In genomic region chr12:32789911-32790310, GRCh38 we compare ENCODE assay signal across 28 cellular contexts.
"Had no signal": no experiment of that assay in that cellular context is flagged by ENCODE, and none has a peak within 500 bp of the region (broad histone marks: within the 10 kb centered on the region; RNA-seq: fewer than 3 reads in every experiment).

No MANE protein-coding gene starts in this region.

- H3K4me3 Mint-ChIP-seq: naive thymus-derived CD8-positive, alpha-beta T cell; natural killer cell treated with Interleukin-12 subunit alpha and Interleukin-12 subunit beta and Interleukin-15 and Interleukin-18, amount 100 ng/mL, for 72 hours; nephron progenitor cell; neural crest cell; stimulated activated effector memory CD8-positive, alpha-beta T cell treated with anti-CD3 and anti-CD28 coated beads, Interleukin-12 subunit alpha, Interleukin-12 subunit beta, amount 100 ng/mL, for 72 hours; stimulated activated naive B cell treated with anti-CD40 and anti-IgM and Interleukin-4, amounts not matched to agents 10 μg/mL and 1 μg/mL and 100 μg/mL, for 72 hours; stimulated activated naive CD8-positive, alpha-beta T cell treated with anti-CD3 and anti-CD28 coated beads, Interleukin-15, Interleukin-2, amounts not matched to agents 100 ng/mL and 50 ng/mL, for 24 hours had no signal

- H3K27me3 ChIP-seq: neutrophil, pancreas, right lobe of liver, sigmoid colon, spleen, stomach, thyroid gland, tibial nerve, upper lobe of left lung, vagina had no signal

- H3K4me3 ChIP-seq: pancreas, psoas muscle, right lobe of liver, sigmoid colon, spleen, stomach, thoracic aorta, thyroid gland, tibial nerve, upper lobe of left lung, vagina had no signal

- H3K36me3 ChIP-seq: sigmoid colon, thoracic aorta, thyroid gland, upper lobe of left lung, vagina had no signal

- H3K9me3 Mint-ChIP-seq: naive thymus-derived CD8-positive, alpha-beta T cell; natural killer cell treated with Interleukin-12 subunit alpha and Interleukin-12 subunit beta and Interleukin-15 and Interleukin-18, amount 100 ng/mL, for 72 hours; neural crest cell; stimulated activated effector memory CD8-positive, alpha-beta T cell treated with anti-CD3 and anti-CD28 coated beads, Interleukin-12 subunit alpha, Interleukin-12 subunit beta, amount 100 ng/mL, for 72 hours; stimulated activated naive B cell treated with anti-CD40 and anti-IgM and Interleukin-4, amounts not matched to agents 10 μg/mL and 1 μg/mL and 100 μg/mL, for 72 hours; stimulated activated naive CD8-positive, alpha-beta T cell treated with anti-CD3 and anti-CD28 coated beads, Interleukin-15, Interleukin-2, amounts not matched to agents 100 ng/mL and 50 ng/mL, for 24 hours had no signal

- H3K36me3 Mint-ChIP-seq: naive thymus-derived CD8-positive, alpha-beta T cell; natural killer cell treated with Interleukin-12 subunit alpha and Interleukin-12 subunit beta and Interleukin-15 and Interleukin-18, amount 100 ng/mL, for 72 hours; stimulated activated effector memory CD8-positive, alpha-beta T cell treated with anti-CD3 and anti-CD28 coated beads, Interleukin-12 subunit alpha, Interleukin-12 subunit beta, amount 100 ng/mL, for 72 hours; stimulated activated naive B cell treated with anti-CD40 and anti-IgM and Interleukin-4, amounts not matched to agents 10 μg/mL and 1 μg/mL and 100 μg/mL, for 72 hours had no signal

- H3K4me1 Mint-ChIP-seq: naive thymus-derived CD8-positive, alpha-beta T cell; nephron progenitor cell; stimulated activated effector memory CD8-positive, alpha-beta T cell treated with anti-CD3 and anti-CD28 coated beads, Interleukin-12 subunit alpha, Interleukin-12 subunit beta, amount 100 ng/mL, for 72 hours; stimulated activated naive B cell treated with anti-CD40 and anti-IgM and Interleukin-4, amounts not matched to agents 10 μg/mL and 1 μg/mL and 100 μg/mL, for 72 hours had no signal

- DNase-seq: naive thymus-derived CD8-positive, alpha-beta T cell; nephron progenitor cell; nucleus accumbens; pancreas; psoas muscle; right cardiac atrium; right lobe of liver; sigmoid colon; small intestine; spleen; stimulated activated CD4-positive, alpha-beta T cell treated with anti-CD3 and anti-CD28 coated beads, Interleukin-12 subunit alpha, Interleukin-12 subunit beta, amount 100 ng/mL, for 4 hours; stimulated activated CD4-positive, alpha-beta T cell treated with anti-CD3 and anti-CD28 coated beads, Interleukin-1b, Interleukin-23, amount 100 ng/mL, for 48 hours; stimulated activated CD4-positive, alpha-beta T cell treated with anti-CD3 and anti-CD28 coated beads, Interleukin-4, amount 100 ng/mL, for 1 hour; stimulated activated CD4-positive, alpha-beta T cell treated with anti-CD3 and anti-CD28 coated beads, Interleukin-4, amount 100 ng/mL, for 4 hours; stimulated activated naive B cell treated with anti-CD40 and anti-IgM and Interleukin-4, amounts not matched to agents 10 μg/mL and 1 μg/mL and 100 μg/mL, for 72 hours; stimulated activated naive CD4-positive, alpha-beta T cell treated with Interleukin-2 at 50 U/mL for 16 hours; stomach; thyroid gland; trophoblast cell; upper lobe of left lung had no signal

- H3K9me3 ChIP-seq: neutrophil, pancreas, psoas muscle, right lobe of liver, sigmoid colon, spleen, stomach, thoracic aorta, thyroid gland, tibial nerve, upper lobe of left lung, vagina had no signal

- H3K27ac Mint-ChIP-seq: naive thymus-derived CD8-positive, alpha-beta T cell; natural killer cell treated with Interleukin-12 subunit alpha and Interleukin-12 subunit beta and Interleukin-15 and Interleukin-18, amount 100 ng/mL, for 72 hours; nephron progenitor cell; stimulated activated effector memory CD8-positive, alpha-beta T cell treated with anti-CD3 and anti-CD28 coated beads, Interleukin-12 subunit alpha, Interleukin-12 subunit beta, amount 100 ng/mL, for 72 hours; stimulated activated naive B cell treated with anti-CD40 and anti-IgM and Interleukin-4, amounts not matched to agents 10 μg/mL and 1 μg/mL and 100 μg/mL, for 72 hours; stimulated activated naive CD8-positive, alpha-beta T cell treated with anti-CD3 and anti-CD28 coated beads, Interleukin-15, Interleukin-2, amounts not matched to agents 100 ng/mL and 50 ng/mL, for 24 hours had no signal

- H3K27ac ChIP-seq: neutrophil, pancreas, psoas muscle, right lobe of liver, sigmoid colon, spleen, stomach, thoracic aorta, thyroid gland, tibial nerve, upper lobe of left lung, vagina had no signal

- H3K4me1 ChIP-seq: pancreas, psoas muscle, right lobe of liver, sigmoid colon, spleen, stomach, thyroid gland, tibial nerve, upper lobe of left lung, vagina had no signal
